In the genomic region with DNA sequence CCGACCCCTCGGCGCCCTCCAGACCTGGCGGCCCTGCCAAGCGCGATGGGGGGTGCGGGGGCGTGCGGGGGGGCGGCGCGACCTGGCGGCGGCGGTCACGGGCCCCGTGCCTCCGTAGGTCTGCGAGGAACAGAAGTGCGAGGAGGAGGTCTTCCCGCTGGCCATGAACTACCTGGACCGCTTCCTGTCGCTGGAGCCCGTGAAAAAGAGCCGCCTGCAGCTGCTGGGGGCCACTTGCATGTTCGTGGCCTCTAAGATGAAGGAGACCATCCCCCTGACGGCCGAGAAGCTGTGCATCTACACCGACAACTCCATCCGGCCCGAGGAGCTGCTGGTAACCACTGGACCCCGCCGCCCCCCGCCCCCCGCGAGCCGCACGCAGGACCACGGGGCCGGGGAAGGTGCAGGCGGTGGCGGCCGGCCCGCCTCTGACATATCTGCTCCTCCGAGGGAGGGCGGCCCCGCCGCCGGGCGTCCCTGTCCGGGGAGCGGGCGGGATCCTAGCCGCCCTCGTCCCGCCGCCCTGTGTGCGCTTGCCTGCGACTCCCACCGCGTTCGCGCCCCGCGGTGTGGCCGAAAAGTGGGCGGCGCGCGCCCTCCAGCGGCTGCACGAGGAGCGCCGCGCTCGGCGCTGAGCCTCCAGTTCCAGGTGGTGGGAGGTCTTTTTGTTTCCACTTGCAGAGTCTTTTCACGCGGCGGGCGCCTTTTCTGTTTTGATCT, we compare ENCODE assay signal across 8 cellular contexts.
DNase-seq lines count a peak whose midpoint lies in the region; ATAC-seq lines count a peak whose summit lies in the region.

No MANE protein-coding gene starts in this region.

- peak; percentile 21 for DNase-seq in GF-D8 (lab: John Stamatoyannopoulos, UW)
- peak; percentile 54 for DNase-seq in NOMO-1 treated with DMSO at 0.1 percent for 48 hours (lab: John Stamatoyannopoulos, UW; ENCODE audit: unreplicated experiment)
- peak; percentile 14 for DNase-seq in activated CD8-positive, alpha-beta memory T cell treated with anti-CD3 and anti-CD28 coated beads, Interleukin-2, amount 50 U/mL, for 1 hour (ENCODE audit: extremely low read depth)
- DNase-seq in epidermal melanocyte (ENCODE audit: insufficient read length, low spot score): peak; percentile 71
- DNase-seq in middle frontal gyrus (ENCODE audit: extremely low spot score, low spot score): peak; percentile 58
- peak; percentile 43 to 66 for DNase-seq in stimulated activated CD8-positive, alpha-beta memory T cell treated with anti-CD3 and anti-CD28 coated beads, Interleukin-15, amount 100 ng/mL, for 4 hours (ENCODE audit: low read depth in 2 of 2)

- peak; percentile 67 for ATAC-seq in HG02885 (IDR thresholded peaks at IDR 0.05; ENCODE audit: poor library complexity, unreplicated experiment)
- no peak for ATAC-seq in GM18520 (IDR thresholded peaks at IDR 0.05; ENCODE audit: unreplicated experiment)

Comparison
In these comparisons a context has a peak if more than half of its experiments do, and no peak if none do; other contexts are left out.
1. DNase-seq: peak in every context shown above with its lines; median percentile 71 in epidermal melanocyte; 58 in middle frontal gyrus; 54 in stimulated activated CD8-positive, alpha-beta memory T cell treated with anti-CD3 and anti-CD28 coated beads, Interleukin-15, amount 100 ng/mL, for 4 hours; 54 in NOMO-1 treated with DMSO at 0.1 percent for 48 hours; 21 in GF-D8; 14 in activated CD8-positive, alpha-beta memory T cell treated with anti-CD3 and anti-CD28 coated beads, Interleukin-2, amount 50 U/mL, for 1 hour.